Comparison of ENCODE assay signal across 11 cellular contexts in genomic region chr1:43753422-43753821, GRCh38. TPM values are rescaled to one million over a fixed set of nuclear protein-coding genes. Genes with fewer than 3 reads are reported as not detected.
DNase-seq lines count a peak whose midpoint lies in the region; ATAC-seq and TF ChIP-seq lines count a peak whose summit lies in the region.
"Had no signal": no experiment of that assay in that cellular context is flagged by ENCODE, and none has a peak within 500 bp of the region (broad histone marks: within the 10 kb centered on the region; RNA-seq: fewer than 3 reads in every experiment).

No MANE protein-coding gene starts in this region.

- no peak for DNase-seq in activated CD4-positive, alpha-beta T cell treated with anti-CD3 and anti-CD28 coated beads, Interleukin-2, amount 10 ng/mL, durations not matched to agents 24 days and 14 days
- DNase-seq in activated CD4-positive, alpha-beta T cell treated with anti-CD3 and anti-CD28 coated beads, Interleukin-2, amount 10 ng/mL, durations not matched to agents 7 days and 5 days, result no peak
- DNase-seq in GM10248 (ENCODE audit: extremely low spot score), result peak; percentile 39
- peak; percentile 26 for DNase-seq in GM20000 (ENCODE audit: low spot score)
- DNase-seq: Calu3; CD4-positive, CD25-positive, alpha-beta regulatory T cell; DMS 273 treated with DMSO at 0.1 percent for 48 hours had no signal

- no peak overlapping the region for H3K4me3 Mint-ChIP-seq in activated CD4-positive, alpha-beta T cell treated with anti-CD3 and anti-CD28 coated beads, Interleukin-2, amount 10 ng/mL, durations not matched to agents 24 days and 14 days
- no peak overlapping the region for H3K4me3 Mint-ChIP-seq in activated CD4-positive, alpha-beta T cell treated with anti-CD3 and anti-CD28 coated beads, Interleukin-2, amount 10 ng/mL, durations not matched to agents 7 days and 5 days
- peak overlapping the region; percentile 18 for H3K4me3 Mint-ChIP-seq in stimulated activated memory B cell treated with anti-CD40 and anti-IgM and Interleukin-4, amounts not matched to agents 10 μg/mL and 1 μg/mL and 100 μg/mL, for 72 hours
- H3K4me3 Mint-ChIP-seq: CD4-positive, CD25-positive, alpha-beta regulatory T cell had no signal

- ATAC-seq in stimulated activated memory B cell treated with anti-CD40 and anti-IgM and Interleukin-4, amounts not matched to agents 10 μg/mL and 1 μg/mL and 100 μg/mL, for 72 hours, result peak; percentile 95
- no peak for ATAC-seq in GM19395 (IDR thresholded peaks at IDR 0.05; ENCODE audit: unreplicated experiment)
- no peak for ATAC-seq in SK-N-SH treated with all-trans-retinoic acid at 6 μM for 48 hours
- ATAC-seq: HCT116 had no signal

- TF ChIP-seq CTCF in GM10248 (IDR thresholded peaks at IDR 0.05; ENCODE audit: control extremely low read depth, extremely low read depth, low read depth, missing control alignments) (no peak), GM20000 (IDR thresholded peaks at IDR 0.05; ENCODE audit: extremely low read depth, missing control alignments) (no peak)

- H3K4me1 Mint-ChIP-seq in activated CD4-positive, alpha-beta T cell treated with anti-CD3 and anti-CD28 coated beads, Interleukin-2, amount 10 ng/mL, durations not matched to agents 24 days and 14 days, result no peaks in the 10 kb centered on the region
- H3K4me1 Mint-ChIP-seq in activated CD4-positive, alpha-beta T cell treated with anti-CD3 and anti-CD28 coated beads, Interleukin-2, amount 10 ng/mL, durations not matched to agents 7 days and 5 days, result no peaks in the 10 kb centered on the region
- H3K4me1 Mint-ChIP-seq in stimulated activated memory B cell treated with anti-CD40 and anti-IgM and Interleukin-4, amounts not matched to agents 10 μg/mL and 1 μg/mL and 100 μg/mL, for 72 hours, result peaks cover 12% of the 10 kb centered on the region

- no peaks in the 10 kb centered on the region for H3K27me3 Mint-ChIP-seq in activated CD4-positive, alpha-beta T cell treated with anti-CD3 and anti-CD28 coated beads, Interleukin-2, amount 10 ng/mL, durations not matched to agents 24 days and 14 days
- no peaks in the 10 kb centered on the region for H3K27me3 Mint-ChIP-seq in activated CD4-positive, alpha-beta T cell treated with anti-CD3 and anti-CD28 coated beads, Interleukin-2, amount 10 ng/mL, durations not matched to agents 7 days and 5 days
- H3K27me3 Mint-ChIP-seq in stimulated activated memory B cell treated with anti-CD40 and anti-IgM and Interleukin-4, amounts not matched to agents 10 μg/mL and 1 μg/mL and 100 μg/mL, for 72 hours, result no peaks in the 10 kb centered on the region
- H3K27me3 Mint-ChIP-seq: CD4-positive, CD25-positive, alpha-beta regulatory T cell had no signal

- no peaks in the 10 kb centered on the region for H3K9me3 Mint-ChIP-seq in activated CD4-positive, alpha-beta T cell treated with anti-CD3 and anti-CD28 coated beads, Interleukin-2, amount 10 ng/mL, durations not matched to agents 24 days and 14 days
- H3K9me3 Mint-ChIP-seq in activated CD4-positive, alpha-beta T cell treated with anti-CD3 and anti-CD28 coated beads, Interleukin-2, amount 10 ng/mL, durations not matched to agents 7 days and 5 days, result no peaks in the 10 kb centered on the region
- H3K9me3 Mint-ChIP-seq in stimulated activated memory B cell treated with anti-CD40 and anti-IgM and Interleukin-4, amounts not matched to agents 10 μg/mL and 1 μg/mL and 100 μg/mL, for 72 hours, result no peaks in the 10 kb centered on the region
- H3K9me3 Mint-ChIP-seq: CD4-positive, CD25-positive, alpha-beta regulatory T cell had no signal

- intact Hi-C loops in activated CD4-positive, alpha-beta T cell treated with anti-CD3 and anti-CD28 coated beads, Interleukin-2, amount 10 ng/mL, durations not matched to agents 24 days and 14 days (cut with micrococcal nuclease), result no loop called here

- H3K27ac Mint-ChIP-seq in activated CD4-positive, alpha-beta T cell treated with anti-CD3 and anti-CD28 coated beads, Interleukin-2, amount 10 ng/mL, durations not matched to agents 24 days and 14 days, result peak overlapping the region; percentile 28
- no peak overlapping the region for H3K27ac Mint-ChIP-seq in activated CD4-positive, alpha-beta T cell treated with anti-CD3 and anti-CD28 coated beads, Interleukin-2, amount 10 ng/mL, durations not matched to agents 7 days and 5 days
- H3K27ac Mint-ChIP-seq in stimulated activated memory B cell treated with anti-CD40 and anti-IgM and Interleukin-4, amounts not matched to agents 10 μg/mL and 1 μg/mL and 100 μg/mL, for 72 hours, result peak overlapping the region; percentile 45

- POLR2A ChIA-PET in activated CD4-positive, alpha-beta T cell treated with anti-CD3 and anti-CD28 coated beads, Interleukin-2, amount 10 ng/mL, durations not matched to agents 7 days and 5 days (lab: Charles Lee), result no interaction called here
- POLR2A ChIA-PET in GM10248 (lab: Yijun Ruan, JAX), result no interaction called here

- CTCF ChIA-PET in activated CD4-positive, alpha-beta T cell treated with anti-CD3 and anti-CD28 coated beads, Interleukin-2, amount 10 ng/mL, durations not matched to agents 7 days and 5 days (lab: Charles Lee), result interaction anchor here (1.2 kb wide), 1 partner anchor 182 kb away, joined by 3 read pairs; no protein-coding TSS in a partner anchor
- CTCF ChIA-PET in GM10248 (lab: Yijun Ruan, JAX), result interaction anchor here (1.1 to 4.8 kb wide), 5 partner anchors 10 to 181 kb away, joined by 3 to 31 read pairs (median 3); no protein-coding TSS in a partner anchor

- peaks cover 2% of the 10 kb centered on the region for H3K36me3 Mint-ChIP-seq in activated CD4-positive, alpha-beta T cell treated with anti-CD3 and anti-CD28 coated beads, Interleukin-2, amount 10 ng/mL, durations not matched to agents 24 days and 14 days (ENCODE audit: low read depth)
- H3K36me3 Mint-ChIP-seq in activated CD4-positive, alpha-beta T cell treated with anti-CD3 and anti-CD28 coated beads, Interleukin-2, amount 10 ng/mL, durations not matched to agents 7 days and 5 days (ENCODE audit: low read depth), result peaks cover 9% of the 10 kb centered on the region
- peaks cover 11% of the 10 kb centered on the region for H3K36me3 Mint-ChIP-seq in stimulated activated memory B cell treated with anti-CD40 and anti-IgM and Interleukin-4, amounts not matched to agents 10 μg/mL and 1 μg/mL and 100 μg/mL, for 72 hours

TF ChIP-seq in SK-N-SH treated with all-trans-retinoic acid at 6 μM for 48 hours, 23 proteins besides CTCF, POLR2A, EP300 and RAD21 (continues in another document):
- TF ChIP-seq POU6F1 (CRISPR knock-in tag; IDR thresholded peaks at IDR 0.05; ENCODE audit: borderline replicate concordance, low read depth) (no peak), PATZ1 (CRISPR knock-in tag; IDR thresholded peaks at IDR 0.05; ENCODE audit: borderline replicate concordance) (no peak), ISL1 (CRISPR knock-in tag; IDR thresholded peaks at IDR 0.05) (no peak), ZFP30 (CRISPR knock-in tag; IDR thresholded peaks at IDR 0.05) (no peak), ZFP3 (CRISPR knock-in tag; IDR thresholded peaks at IDR 0.05) (no peak), ZC3H10 (CRISPR knock-in tag; IDR thresholded peaks at IDR 0.05) (no peak), ZNF8 (CRISPR knock-in tag; IDR thresholded peaks at IDR 0.05) (no peak), ARNTL (CRISPR knock-in tag; IDR thresholded peaks at IDR 0.05; ENCODE audit: borderline replicate concordance, low read depth) (no peak), PPARA (CRISPR knock-in tag; IDR thresholded peaks at IDR 0.05; ENCODE audit: borderline replicate concordance) (no peak)

RNA-seq across cellular contexts. Expression of gene ST3GAL3, which starts 46.1 kb away (rescaled TPM):
- 18.1 and 20.7 TPM in 2 replicates for total RNA-seq in activated CD4-positive, alpha-beta T cell treated with anti-CD3 and anti-CD28 coated beads, Interleukin-2, amount 10 ng/mL, durations not matched to agents 24 days and 14 days
- 10 to 100 TPM; 23.7 to 24.3 TPM for total RNA-seq in activated CD4-positive, alpha-beta T cell treated with anti-CD3 and anti-CD28 coated beads, Interleukin-2, amount 10 ng/mL, durations not matched to agents 7 days and 5 days

Comparison
In these comparisons a context has a peak if more than half of its experiments do, and no peak if none do; other contexts are left out.
1. DNase-seq: peak in GM10248 (single experiment) and GM20000 (single experiment); none in activated CD4-positive, alpha-beta T cell treated with anti-CD3 and anti-CD28 coated beads, Interleukin-2, amount 10 ng/mL, durations not matched to agents 24 days and 14 days (single experiment) and activated CD4-positive, alpha-beta T cell treated with anti-CD3 and anti-CD28 coated beads, Interleukin-2, amount 10 ng/mL, durations not matched to agents 7 days and 5 days (single experiment).